Comparison of ENCODE assay signal across 29 cellular contexts in the genomic region with DNA sequence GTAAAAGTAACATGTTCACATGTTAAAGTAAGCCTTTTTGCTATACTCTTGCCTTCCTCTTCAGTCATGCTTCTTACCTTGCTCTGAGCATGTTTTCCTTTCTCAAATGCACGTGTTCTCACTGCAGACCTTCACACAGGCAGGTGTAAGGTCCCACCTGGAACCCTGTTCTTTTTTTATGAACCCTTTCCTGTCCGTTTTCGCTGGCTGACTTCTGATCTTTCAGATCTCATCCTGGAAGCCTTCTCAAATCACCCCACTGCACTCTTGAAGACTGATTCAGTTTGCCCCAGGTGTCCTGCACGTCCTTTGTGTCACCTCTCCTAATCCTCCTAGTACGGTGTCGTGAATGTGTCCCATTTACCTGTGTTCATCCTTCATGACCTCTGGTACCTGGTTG.
"Had no signal": no experiment of that assay in that cellular context is flagged by ENCODE, and none has a peak within 500 bp of the region (broad histone marks: within the 10 kb centered on the region; RNA-seq: fewer than 3 reads in every experiment).

No MANE protein-coding gene starts in this region.

- H3K36me3 ChIP-seq: colonic mucosa, gastrocnemius medialis, stomach, upper lobe of right lung had no signal

- DNase-seq: activated CD4-positive, alpha-beta T cell treated with anti-CD3 and anti-CD28 coated beads for 36 hours; activated CD4-positive, CD25-positive, alpha-beta regulatory T cell; activated CD8-positive, alpha-beta memory T cell treated with anti-CD3 and anti-CD28 coated beads, Interleukin-2, amount 10 ng/mL, durations not matched to agents 7 days and 5 days; activated CD8-positive, alpha-beta T cell treated with anti-CD3 and anti-CD28 coated beads, Interleukin-2, amount 10 ng/mL, durations not matched to agents 7 days and 5 days; activated naive CD4-positive, alpha-beta T cell treated with Interleukin-2 at 50 U/mL for 16 hours; activated T-cell treated with anti-CD3 and anti-CD28 coated beads, Interleukin-2, amount 50 U/mL, for 48 hours; body of pancreas; cerebellar nuclear complex; dorsolateral prefrontal cortex; effector memory CD4-positive, alpha-beta T cell; gastrocnemius medialis; hypothalamus; immature natural killer cell; mesendoderm; natural killer cell; stimulated activated CD4-positive, alpha-beta T cell treated with anti-CD3 and anti-CD28 coated beads, Interleukin-1b, Interleukin-23, amount 100 ng/mL, for 48 hours; stimulated activated CD4-positive, alpha-beta T cell treated with anti-CD3 and anti-CD28 coated beads, Interleukin-4, amount 100 ng/mL, for 4 hours; stimulated activated CD8-positive, alpha-beta memory T cell treated with anti-CD3 and anti-CD28 coated beads, Interleukin-4, amount 100 ng/mL, for 48 hours; T-helper 1 cell; tibial artery; upper lobe of right lung had no signal

- H3K9me3 ChIP-seq: body of pancreas, colonic mucosa, gastrocnemius medialis, stomach, upper lobe of right lung had no signal

- H3K4me3 Mint-ChIP-seq: activated CD4-positive, alpha-beta T cell treated with anti-CD3 and anti-CD28 coated beads for 36 hours; activated CD8-positive, alpha-beta memory T cell treated with anti-CD3 and anti-CD28 coated beads, Interleukin-2, amount 10 ng/mL, durations not matched to agents 7 days and 5 days; activated CD8-positive, alpha-beta T cell treated with anti-CD3 and anti-CD28 coated beads, Interleukin-2, amount 10 ng/mL, durations not matched to agents 7 days and 5 days; activated naive CD8-positive, alpha-beta T cell; immature natural killer cell; natural killer cell; stimulated activated memory B cell treated with anti-CD40 and anti-IgM and Interleukin-4, amounts not matched to agents 10 μg/mL and 1 μg/mL and 100 μg/mL, for 72 hours; T-helper 2 cell treated with Interferon-gamma antibody and Interleukin-4, amounts not matched to agents 5 μg/mL and 100 μg/mL, for 36 hours had no signal

- H3K27me3 ChIP-seq: body of pancreas, colonic mucosa, dorsolateral prefrontal cortex, gastrocnemius medialis, stomach, tibial artery, upper lobe of right lung had no signal

- ATAC-seq: activated CD4-positive, alpha-beta T cell treated with anti-CD3 and anti-CD28 coated beads for 36 hours; activated CD8-positive, alpha-beta memory T cell treated with anti-CD3 and anti-CD28 coated beads, Interleukin-2, amount 10 ng/mL, durations not matched to agents 7 days and 5 days; activated CD8-positive, alpha-beta T cell treated with anti-CD3 and anti-CD28 coated beads, Interleukin-2, amount 10 ng/mL, durations not matched to agents 7 days and 5 days; body of pancreas; gastrocnemius medialis; natural killer cell; sciatic nerve; stimulated activated memory B cell treated with anti-CD40 and anti-IgM and Interleukin-4, amounts not matched to agents 10 μg/mL and 1 μg/mL and 100 μg/mL, for 72 hours had no signal

- H3K27me3 Mint-ChIP-seq: activated CD4-positive, alpha-beta T cell treated with anti-CD3 and anti-CD28 coated beads for 36 hours; activated CD8-positive, alpha-beta memory T cell treated with anti-CD3 and anti-CD28 coated beads, Interleukin-2, amount 10 ng/mL, durations not matched to agents 7 days and 5 days; activated naive CD8-positive, alpha-beta T cell; progenitor cell of endocrine pancreas; stimulated activated memory B cell treated with anti-CD40 and anti-IgM and Interleukin-4, amounts not matched to agents 10 μg/mL and 1 μg/mL and 100 μg/mL, for 72 hours had no signal

- H3K27ac Mint-ChIP-seq: activated CD4-positive, alpha-beta T cell treated with anti-CD3 and anti-CD28 coated beads for 36 hours; activated CD8-positive, alpha-beta memory T cell treated with anti-CD3 and anti-CD28 coated beads, Interleukin-2, amount 10 ng/mL, durations not matched to agents 7 days and 5 days; activated CD8-positive, alpha-beta T cell treated with anti-CD3 and anti-CD28 coated beads, Interleukin-2, amount 10 ng/mL, durations not matched to agents 7 days and 5 days; activated naive CD8-positive, alpha-beta T cell; natural killer cell; stimulated activated memory B cell treated with anti-CD40 and anti-IgM and Interleukin-4, amounts not matched to agents 10 μg/mL and 1 μg/mL and 100 μg/mL, for 72 hours; T-helper 2 cell treated with Interferon-gamma antibody and Interleukin-4, amounts not matched to agents 5 μg/mL and 100 μg/mL, for 36 hours had no signal

- H3K9me3 Mint-ChIP-seq: immature natural killer cell; T-helper 2 cell treated with Interferon-gamma antibody and Interleukin-4, amounts not matched to agents 5 μg/mL and 100 μg/mL, for 36 hours had no signal

- H3K4me1 Mint-ChIP-seq: activated CD4-positive, alpha-beta T cell treated with anti-CD3 and anti-CD28 coated beads for 36 hours; activated CD8-positive, alpha-beta memory T cell treated with anti-CD3 and anti-CD28 coated beads, Interleukin-2, amount 10 ng/mL, durations not matched to agents 7 days and 5 days had no signal

- H3K36me3 Mint-ChIP-seq: activated CD8-positive, alpha-beta memory T cell treated with anti-CD3 and anti-CD28 coated beads, Interleukin-2, amount 10 ng/mL, durations not matched to agents 7 days and 5 days; natural killer cell had no signal

- H3K4me3 ChIP-seq: body of pancreas, colonic mucosa, dorsolateral prefrontal cortex, gastrocnemius medialis, lung, stomach, tibial artery, upper lobe of right lung had no signal

- H3K4me1 ChIP-seq: body of pancreas, colonic mucosa, gastrocnemius medialis, upper lobe of right lung had no signal

- H3K27ac ChIP-seq: body of pancreas, colonic mucosa, gastrocnemius medialis had no signal
